ENCODE assay signal across 8 cellular contexts in the genomic region with DNA sequence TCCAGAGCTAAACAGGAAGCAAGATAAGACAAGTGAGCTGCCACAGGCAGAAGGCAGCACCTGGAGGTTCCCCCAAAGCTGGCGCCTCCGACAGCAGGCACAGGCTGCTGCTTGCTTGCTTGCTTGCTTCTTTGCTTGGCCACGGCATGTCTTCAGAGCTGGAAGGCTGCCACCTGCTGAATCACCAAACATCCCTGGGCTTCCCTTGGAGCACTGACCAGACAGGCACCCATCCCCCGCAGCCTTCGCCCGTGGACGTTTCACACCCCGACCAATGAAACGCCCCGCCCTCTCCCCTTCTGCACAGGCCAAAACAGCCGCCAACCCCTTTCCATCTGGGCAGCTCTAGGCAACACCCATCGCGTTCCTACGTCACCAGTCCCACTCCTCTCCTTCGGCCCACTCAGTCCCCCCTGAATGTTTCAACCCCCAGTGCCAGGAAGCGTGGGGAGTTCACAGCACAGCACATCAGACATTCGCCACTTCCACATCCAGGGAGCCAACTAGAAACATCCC. TPM values are rescaled to one million over a fixed set of nuclear protein-coding genes. Genes with fewer than 3 reads are reported as not detected.
DNase-seq lines count a peak whose midpoint lies in the region; ATAC-seq and TF ChIP-seq lines count a peak whose summit lies in the region.

No MANE protein-coding gene starts in this region.

- H3K27ac ChIP-seq in CD8-positive, alpha-beta T cell (ENCODE audit: low read depth, low read length), result peak overlapping the region; percentile 99
- peak overlapping the region; percentile 96 for H3K27ac ChIP-seq in OCI-LY7 (ENCODE audit: low read depth, low read length, poor library complexity, severe bottlenecking)

- peaks cover 52% of the 10 kb centered on the region for H3K4me1 Mint-ChIP-seq in CD8-positive, alpha-beta T cell (ENCODE audit: low read depth)
- H3K4me1 Mint-ChIP-seq in activated T-helper 1 cell treated with anti-CD3 and anti-CD28 coated beads, Interleukin-12 subunit alpha, Interleukin-12 subunit beta, Interleukin-2, Interleukin-4 antibody, amounts not matched to agents 30 ng/mL and 10 ng/mL and 1 ng/mL, durations not matched to agents 14 hours and 24 hours and 36 hours (ENCODE audit: low read depth), result peaks cover 52% of the 10 kb centered on the region
- H3K4me1 Mint-ChIP-seq in naive B cell, result peaks cover 34 to 54% (median 48%) of the 10 kb centered on the region in 3 donors
- H3K4me1 Mint-ChIP-seq in stimulated activated naive CD8-positive, alpha-beta T cell treated with anti-CD3 and anti-CD28 coated beads, Interleukin-15, amount 100 ng/mL, for 72 hours, result peaks cover 44% of the 10 kb centered on the region

- no peaks in the 10 kb centered on the region for H3K27me3 Mint-ChIP-seq in CD8-positive, alpha-beta T cell (ENCODE audit: low read depth)
- peaks cover 2% of the 10 kb centered on the region for H3K27me3 Mint-ChIP-seq in activated T-helper 1 cell treated with anti-CD3 and anti-CD28 coated beads, Interleukin-12 subunit alpha, Interleukin-12 subunit beta, Interleukin-2, Interleukin-4 antibody, amounts not matched to agents 30 ng/mL and 10 ng/mL and 1 ng/mL, durations not matched to agents 14 hours and 24 hours and 36 hours (ENCODE audit: insufficient read depth)
- H3K27me3 Mint-ChIP-seq in naive B cell, result no peaks in the 10 kb centered on the region
- H3K27me3 Mint-ChIP-seq in stimulated activated naive CD8-positive, alpha-beta T cell treated with anti-CD3 and anti-CD28 coated beads, Interleukin-15, amount 100 ng/mL, for 72 hours, result no peaks in the 10 kb centered on the region

- peak overlapping the region; percentile 98 for H3K4me2 ChIP-seq in OCI-LY7 (ENCODE audit: low read length)

- CTCF ChIA-PET in CD8-positive, alpha-beta T cell (lab: Charles Lee), result interaction anchor here (0.6 to 3.1 kb wide), 12 partner anchors 9 to 254 kb away, joined by 3 to 18 read pairs (median 3); no protein-coding TSS in a partner anchor
- CTCF ChIA-PET in OCI-LY7 (lab: Charles Lee; ENCODE audit: unreplicated experiment), result interaction anchor here (0.7 to 3.0 kb wide), 3 partner anchors 32 to 262 kb away, joined by 3 to 9 read pairs (median 4); no protein-coding TSS in a partner anchor

- H3K36me3 ChIP-seq in CD8-positive, alpha-beta T cell (ENCODE audit: insufficient read depth, low read length), result no peaks in the 10 kb centered on the region
- H3K36me3 ChIP-seq in OCI-LY7 (ENCODE audit: insufficient read depth, low read length), result no peaks in the 10 kb centered on the region

- no peak for TF ChIP-seq CTCF in CD8-positive, alpha-beta T cell (IDR thresholded peaks at IDR 0.05)
- TF ChIP-seq CTCF in OCI-LY7 (conservative IDR thresholded peaks at IDR 0.05; ENCODE audit: low read length), result peak; percentile 65

- peak overlapping the region; percentile 97 for H3K4me3 Mint-ChIP-seq in CD8-positive, alpha-beta T cell
- peak overlapping the region; percentile 88 for H3K4me3 Mint-ChIP-seq in activated T-helper 1 cell treated with anti-CD3 and anti-CD28 coated beads, Interleukin-12 subunit alpha, Interleukin-12 subunit beta, Interleukin-2, Interleukin-4 antibody, amounts not matched to agents 30 ng/mL and 10 ng/mL and 1 ng/mL, durations not matched to agents 14 hours and 24 hours and 36 hours
- H3K4me3 Mint-ChIP-seq in naive B cell, result peak overlapping the region; percentile 94 to 98 (median 96)
- H3K4me3 Mint-ChIP-seq in stimulated activated naive CD8-positive, alpha-beta T cell treated with anti-CD3 and anti-CD28 coated beads, Interleukin-15, amount 100 ng/mL, for 72 hours, result peak overlapping the region; percentile 91 to 92

- peak; percentile 44 to 80 (median 68) for DNase-seq in CD8-positive, alpha-beta T cell
- peak; percentile 91 for DNase-seq in OCI-LY7 (ENCODE audit: low spot score)
- DNase-seq in activated T-helper 1 cell treated with anti-CD3 and anti-CD28 coated beads, Interleukin-12 subunit alpha, Interleukin-12 subunit beta, Interleukin-2, Interleukin-4 antibody, amounts not matched to agents 30 ng/mL and 10 ng/mL and 1 ng/mL, durations not matched to agents 14 hours and 24 hours and 36 hours (ENCODE audit: low spot score), result peak; percentile 42
- peak; percentile 94 for DNase-seq in fibroblast of gingiva (ENCODE audit: low read depth)
- peak; percentile 71 for DNase-seq in naive B cell
- peak; percentile 49 to 59 for DNase-seq in stimulated activated naive CD8-positive, alpha-beta T cell treated with anti-CD3 and anti-CD28 coated beads, Interleukin-15, amount 100 ng/mL, for 72 hours

- peak overlapping the region; percentile 97 for H3K4me3 ChIP-seq in CD8-positive, alpha-beta T cell (ENCODE audit: low read depth, low read length)
- H3K4me3 ChIP-seq in OCI-LY7 (ENCODE audit: low read depth, low read length, poor library complexity, severe bottlenecking), result peak overlapping the region; percentile 88

- peaks cover 59% of the 10 kb centered on the region for H3K79me2 ChIP-seq in OCI-LY7 (ENCODE audit: insufficient read depth, low read depth, low read length)

- ATAC-seq in CD8-positive, alpha-beta T cell, result peak; percentile 27
- peak; percentile 20 for ATAC-seq in GM19397 (IDR thresholded peaks at IDR 0.05; ENCODE audit: unreplicated experiment)
- peak; percentile 16 for ATAC-seq in HG03558 (IDR thresholded peaks at IDR 0.05; ENCODE audit: extremely low read depth, unreplicated experiment)
- ATAC-seq in naive B cell (ENCODE audit: low read depth in 2 of 2), result peak; percentile 19 to 24
- ATAC-seq in stimulated activated naive CD8-positive, alpha-beta T cell treated with anti-CD3 and anti-CD28 coated beads, Interleukin-15, amount 100 ng/mL, for 72 hours, result peak; percentile 15

- peaks cover 17% of the 10 kb centered on the region for H3K36me3 Mint-ChIP-seq in CD8-positive, alpha-beta T cell
- peaks cover 2% of the 10 kb centered on the region for H3K36me3 Mint-ChIP-seq in activated T-helper 1 cell treated with anti-CD3 and anti-CD28 coated beads, Interleukin-12 subunit alpha, Interleukin-12 subunit beta, Interleukin-2, Interleukin-4 antibody, amounts not matched to agents 30 ng/mL and 10 ng/mL and 1 ng/mL, durations not matched to agents 14 hours and 24 hours and 36 hours (ENCODE audit: low read depth)
- no peaks in the 10 kb centered on the region for H3K36me3 Mint-ChIP-seq in naive B cell

- POLR2A ChIA-PET in CD8-positive, alpha-beta T cell (lab: Charles Lee), result interaction anchor here (0.9 to 6.5 kb wide), 4 partner anchors 10 to 61 kb away, joined by 3 to 40 read pairs (median 6); no protein-coding TSS in a partner anchor
- POLR2A ChIA-PET in OCI-LY7 (lab: Charles Lee), result interaction anchor here (0.8 to 10.2 kb wide), 11 partner anchors 14 to 262 kb away, joined by 3 to 213 read pairs (median 5); no protein-coding TSS in a partner anchor

- H3K4me1 ChIP-seq in CD8-positive, alpha-beta T cell (ENCODE audit: insufficient read depth, low read length), result peaks cover 40% of the 10 kb centered on the region
- H3K4me1 ChIP-seq in OCI-LY7 (ENCODE audit: insufficient read depth, low read length, poor library complexity, severe bottlenecking), result peaks cover 62% of the 10 kb centered on the region

- H3K27me3 ChIP-seq in CD8-positive, alpha-beta T cell (ENCODE audit: insufficient read depth, low read length), result no peaks in the 10 kb centered on the region

- peak overlapping the region; percentile 27; the same call in 1 of the 2 replicates for H2AFZ ChIP-seq in OCI-LY7 (ENCODE audit: low read length)

- no peaks in the 10 kb centered on the region for H4K20me1 ChIP-seq in OCI-LY7 (ENCODE audit: insufficient read depth, low read length)

- no TSS peak for BruUV-seq in OCI-LY7 (replicated peaks; lab: Mats Ljungman, UMichigan)

- H3K9me3 Mint-ChIP-seq in CD8-positive, alpha-beta T cell, result no peaks in the 10 kb centered on the region
- H3K9me3 Mint-ChIP-seq in activated T-helper 1 cell treated with anti-CD3 and anti-CD28 coated beads, Interleukin-12 subunit alpha, Interleukin-12 subunit beta, Interleukin-2, Interleukin-4 antibody, amounts not matched to agents 30 ng/mL and 10 ng/mL and 1 ng/mL, durations not matched to agents 14 hours and 24 hours and 36 hours, result no peaks in the 10 kb centered on the region
- H3K9me3 Mint-ChIP-seq in naive B cell, result no peaks in the 10 kb centered on the region
- H3K9me3 Mint-ChIP-seq in stimulated activated naive CD8-positive, alpha-beta T cell treated with anti-CD3 and anti-CD28 coated beads, Interleukin-15, amount 100 ng/mL, for 72 hours, result no peaks in the 10 kb centered on the region

- H3K27ac Mint-ChIP-seq in CD8-positive, alpha-beta T cell, result peak overlapping the region; percentile 98
- H3K27ac Mint-ChIP-seq in activated T-helper 1 cell treated with anti-CD3 and anti-CD28 coated beads, Interleukin-12 subunit alpha, Interleukin-12 subunit beta, Interleukin-2, Interleukin-4 antibody, amounts not matched to agents 30 ng/mL and 10 ng/mL and 1 ng/mL, durations not matched to agents 14 hours and 24 hours and 36 hours, result peak overlapping the region; percentile 83
- H3K27ac Mint-ChIP-seq in naive B cell, result peak overlapping the region; percentile 90 to 100 (median 95)
- peak overlapping the region; percentile 85 to 91 for H3K27ac Mint-ChIP-seq in stimulated activated naive CD8-positive, alpha-beta T cell treated with anti-CD3 and anti-CD28 coated beads, Interleukin-15, amount 100 ng/mL, for 72 hours

- intact Hi-C loops in CD8-positive, alpha-beta T cell (cut with DNase I, micrococcal nuclease), result loop anchor here (1.0 to 10.0 kb wide), 7 partner anchors 45 to 1087 kb away; a partner anchor contains a TSS
- intact Hi-C loops in OCI-LY7 (cut with micrococcal nuclease; ENCODE audit: unreplicated experiment), result loop anchor here (1.0 to 5.0 kb wide), 3 partner anchors 61 to 263 kb away; no protein-coding TSS in a partner anchor
- intact Hi-C loops in activated T-helper 1 cell treated with anti-CD3 and anti-CD28 coated beads, Interleukin-12 subunit alpha, Interleukin-12 subunit beta, Interleukin-2, Interleukin-4 antibody, amounts not matched to agents 30 ng/mL and 10 ng/mL and 1 ng/mL, durations not matched to agents 14 hours and 24 hours and 36 hours (cut with micrococcal nuclease), result loop anchor here (1.0 to 10.0 kb wide), 7 partner anchors 60 to 1075 kb away; a partner anchor contains a TSS

- no peaks in the 10 kb centered on the region for H3K9me2 ChIP-seq in OCI-LY7 (ENCODE audit: insufficient read depth, low read length)

- H3K9me3 ChIP-seq in CD8-positive, alpha-beta T cell (ENCODE audit: low read length), result no peaks in the 10 kb centered on the region
- H3K9me3 ChIP-seq in OCI-LY7 (ENCODE audit: low read length), result no peaks in the 10 kb centered on the region

RNA-seq across cellular contexts. Expression of a gene that starts 1.7 kb away (rescaled TPM):
- 10 to 100 TPM; 17.0 to 19.9 TPM for total RNA-seq in CD8-positive, alpha-beta T cell
- total RNA-seq in OCI-LY7 (2014; rRNA removed; shearing (Covaris generic)), result 45.4 and 65.6 TPM in 2 replicates
- 57.5 and 64.7 TPM in 2 replicates for total RNA-seq in OCI-LY7 (2022)
- 18.2 and 18.6 TPM in 2 replicates for total RNA-seq in activated T-helper 1 cell treated with anti-CD3 and anti-CD28 coated beads, Interleukin-12 subunit alpha, Interleukin-12 subunit beta, Interleukin-2, Interleukin-4 antibody, amounts not matched to agents 30 ng/mL and 10 ng/mL and 1 ng/mL, durations not matched to agents 14 hours and 24 hours and 36 hours
- polyA plus RNA-seq in naive B cell (ENCODE audit: low read depth in 6 of 6), result 10 to 100 TPM; 14.2 to 21.7 (median 16.7) TPM

Comparison
In these comparisons a context has a peak if more than half of its experiments do, and no peak if none do; other contexts are left out.
1. Peak in every context shown above with its lines: DNase-seq, ATAC-seq, H3K4me3 ChIP-seq and H3K27ac ChIP-seq.
2. DNase-seq: peak in every context shown above with its lines; median percentile 94 in fibroblast of gingiva; 91 in OCI-LY7; 71 in naive B cell; 68 in CD8-positive, alpha-beta T cell; 54 in stimulated activated naive CD8-positive, alpha-beta T cell treated with anti-CD3 and anti-CD28 coated beads, Interleukin-15, amount 100 ng/mL, for 72 hours; 42 in activated T-helper 1 cell treated with anti-CD3 and anti-CD28 coated beads, Interleukin-12 subunit alpha, Interleukin-12 subunit beta, Interleukin-2, Interleukin-4 antibody, amounts not matched to agents 30 ng/mL and 10 ng/mL and 1 ng/mL, durations not matched to agents 14 hours and 24 hours and 36 hours.